26 cellular contexts compared by ENCODE assay signal in the genomic region with DNA sequence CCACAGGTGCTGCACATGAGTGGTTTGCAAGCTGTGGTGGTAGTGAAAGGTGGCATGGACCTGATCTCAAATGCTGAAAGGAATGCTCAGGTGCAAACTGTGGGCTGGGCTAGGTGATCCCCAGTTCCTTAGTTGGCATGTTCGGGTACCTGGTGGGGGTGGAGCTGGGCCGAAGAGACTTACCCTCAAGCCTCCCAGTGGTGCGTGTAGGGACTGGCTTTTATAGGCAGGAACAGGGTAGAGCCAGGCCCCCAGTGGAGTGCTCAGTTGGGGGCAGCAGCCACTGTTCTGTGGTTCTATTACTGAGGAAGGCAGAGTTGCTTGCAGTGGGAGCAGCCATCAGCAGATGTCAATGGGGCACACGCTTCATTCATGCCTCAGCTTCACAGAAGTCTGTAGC.
"Had no signal": no experiment of that assay in that cellular context is flagged by ENCODE, and none has a peak within 500 bp of the region (broad histone marks: within the 10 kb centered on the region; RNA-seq: fewer than 3 reads in every experiment).

No MANE protein-coding gene starts in this region.

- FAIRE-seq: endometrium, islet of Langerhans, keratinocyte had no signal

- H3K27me3 Mint-ChIP-seq: dendritic cell treated with granulocyte-macrophage colony-stimulating factor and Interleukin-4, amounts not matched to agents 40 ng/mL and 50 ng/mL, for 4 days; effector memory CD8-positive, alpha-beta T cell had no signal

- DNase-seq: colonic mucosa; cortex of kidney; effector CD8-positive, alpha-beta T cell; effector memory CD8-positive, alpha-beta T cell; endodermal cell; erythroblast; esophagus squamous epithelium; foreskin fibroblast; foreskin melanocyte; gastrocnemius medialis; glutamatergic neuron; head of caudate nucleus; heart right ventricle; hippocampal formation; left cardiac atrium; left lung; left ventricle myocardium superior; lower lobe of right lung; mesenchymal stem cell had no signal

- H3K4me3 ChIP-seq: colonic mucosa, esophagus squamous epithelium, gastrocnemius medialis, heart right ventricle, left lung, lower lobe of right lung had no signal

- H3K4me3 Mint-ChIP-seq: dendritic cell treated with granulocyte-macrophage colony-stimulating factor and Interleukin-4, amounts not matched to agents 40 ng/mL and 50 ng/mL, for 4 days; effector memory CD8-positive, alpha-beta T cell; endodermal cell; mesothelial cell of epicardium had no signal

- H3K27ac ChIP-seq: colonic mucosa, epithelial cell of prostate, esophagus squamous epithelium, gastrocnemius medialis, heart right ventricle, left lung, lower lobe of right lung had no signal

- H3K36me3 Mint-ChIP-seq: mesothelial cell of epicardium had no signal

- H3K4me1 Mint-ChIP-seq: mesothelial cell of epicardium had no signal

- ATAC-seq: effector memory CD8-positive, alpha-beta T cell; esophagus mucosa; gastrocnemius medialis; heart right ventricle; left cardiac atrium; left lung; left ventricle myocardium superior had no signal

- H3K4me1 ChIP-seq: colonic mucosa, esophagus squamous epithelium, gastrocnemius medialis, heart right ventricle, left lung, lower lobe of right lung had no signal

- H3K36me3 ChIP-seq: colonic mucosa, esophagus squamous epithelium, gastrocnemius medialis, heart right ventricle, left lung, lower lobe of right lung had no signal

- H3K9me3 ChIP-seq: colonic mucosa, esophagus squamous epithelium, gastrocnemius medialis, lower lobe of right lung had no signal

- H3K27me3 ChIP-seq: colonic mucosa, esophagus squamous epithelium, gastrocnemius medialis, heart right ventricle, left lung had no signal
